In the genomic region with DNA sequence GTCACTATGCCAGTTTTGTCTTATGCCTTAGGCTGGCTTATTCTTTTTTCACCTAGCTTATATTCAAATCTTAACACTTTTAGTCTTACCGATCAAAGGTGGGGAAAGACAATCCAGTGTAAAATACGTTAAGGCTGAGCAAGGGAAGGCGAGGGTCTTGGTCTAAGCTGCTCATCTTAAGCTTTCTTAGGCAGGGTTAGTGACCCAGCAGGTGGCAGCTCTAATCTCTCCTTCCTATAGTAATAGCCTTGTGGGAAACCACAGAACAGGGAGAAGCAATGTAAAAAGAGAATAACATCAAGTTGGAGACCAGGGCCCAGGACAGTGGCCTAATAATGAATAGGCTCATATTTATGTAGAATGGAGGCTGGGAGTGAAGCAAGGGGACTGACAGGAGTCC, we compare ENCODE assay signal across 17 cellular contexts. TPM values are rescaled to one million over a fixed set of nuclear protein-coding genes. Genes with fewer than 3 reads are reported as not detected.
A peak's percentile ranks its signal among the peaks of the same experiment; 100 is the strongest.
DNase-seq lines count a peak whose midpoint lies in the region; ATAC-seq, FAIRE-seq and TF ChIP-seq lines count a peak whose summit lies in the region.
"Had no signal": no experiment of that assay in that cellular context is flagged by ENCODE, and none has a peak within 500 bp of the region (broad histone marks: within the 10 kb centered on the region; RNA-seq: fewer than 3 reads in every experiment).

No MANE protein-coding gene starts in this region.

- peak overlapping the region in 4 of 7 donors; percentile 36 to 57 (median 44) for H3K27ac Mint-ChIP-seq in CD4-positive, alpha-beta memory T cell
- H3K27ac Mint-ChIP-seq: HFFc6 had no signal

- H3K27me3 Mint-ChIP-seq in CD4-positive, alpha-beta memory T cell = no peaks in the 10 kb centered on the region

- H3K9ac ChIP-seq in PC-3 (ENCODE audit: low read length) = no peak overlapping the region

- no peaks in the 10 kb centered on the region for H3K9me2 ChIP-seq in PC-3 (replicated peaks; ENCODE audit: low read length)

- no peak for TF ChIP-seq POLR2A in ovary (IDR thresholded peaks at IDR 0.05)

- H3K4me3 ChIP-seq in CD4-positive, alpha-beta memory T cell (ENCODE audit: low read length in 2 of 2) = no peak overlapping the region
- H3K4me3 ChIP-seq in PC-3 (ENCODE audit: low read length) (no peak overlapping the region), ovary (no peak overlapping the region)

- H4K20me1 ChIP-seq in PC-3 (ENCODE audit: low read length) = no peaks in the 10 kb centered on the region

- H2AFZ ChIP-seq in PC-3 (ENCODE audit: low read length) = no peak overlapping the region

- H3K4me2 ChIP-seq in PC-3 (ENCODE audit: low read length) = no peak overlapping the region

- ATAC-seq in PC-3 = 0 out of 2 replicates have a peak, but pooled peaks have one; percentile 11
- ATAC-seq in GM18517 (IDR thresholded peaks at IDR 0.05; ENCODE audit: unreplicated experiment) = no peak
- ATAC-seq in HG03432 (IDR thresholded peaks at IDR 0.05; ENCODE audit: unreplicated experiment) = no peak

- no peak overlapping the region for H3K27ac ChIP-seq in CD4-positive, alpha-beta memory T cell (ENCODE audit: low read depth, low read length)
- no peak overlapping the region for H3K27ac ChIP-seq in PC-3 (ENCODE audit: low read length)
- H3K27ac ChIP-seq in ovary = no peak overlapping the region
- H3K27ac ChIP-seq: HL-60 had no signal

- H3K4me3 Mint-ChIP-seq in CD4-positive, alpha-beta memory T cell = no peak overlapping the region
- H3K4me3 Mint-ChIP-seq: HFFc6 had no signal

- peaks cover 4 to 12% (median 10%) of the 10 kb centered on the region in 4 donors for H3K4me1 Mint-ChIP-seq in CD4-positive, alpha-beta memory T cell

- WGBS in ovary, 3 donors = 88 to 92% (median 90%) methylated on average over 3 of the region's 3 CpGs

- no TSS peak for BruUV-seq in PC-3 (replicated peaks; lab: Mats Ljungman, UMichigan)

- DNase-seq in CD4-positive, alpha-beta memory T cell = no peak
- DNase-seq in D721Med (ENCODE audit: insufficient read length, low spot score) (peak; percentile 17), PC-3 (no peak), iPS-NIHi11 (ENCODE audit: low spot score) (peak; percentile 14), ovary (no peak)
- no peak for DNase-seq in activated effector memory CD4-positive, alpha-beta T cell treated with anti-CD3 and anti-CD28 coated beads, Interleukin-2, amount 50 U/mL, for 16 hours
- DNase-seq: C1 segment of cervical spinal cord, HFFc6, KG1, NCI-H1092, NCI-H1694, NCI-H446, NCI-H748 treated with DMSO at 0.1 percent for 48 hours, SIG-M5 had no signal

- no peaks in the 10 kb centered on the region for H3K27me3 ChIP-seq in CD4-positive, alpha-beta memory T cell (ENCODE audit: insufficient read depth, low read length)
- H3K27me3 ChIP-seq in PC-3 (ENCODE audit: low read length) (no peaks in the 10 kb centered on the region), ovary (no peaks in the 10 kb centered on the region)

- H3K79me2 ChIP-seq in PC-3 (ENCODE audit: low read length) = no peaks in the 10 kb centered on the region

- no peaks in the 10 kb centered on the region for H3K9me3 ChIP-seq in CD4-positive, alpha-beta memory T cell (ENCODE audit: control insufficient read depth in 1 of 2, low read length in 2 of 2)
- H3K9me3 ChIP-seq in PC-3 (ENCODE audit: low read length) = no peaks in the 10 kb centered on the region
- no peaks in the 10 kb centered on the region for H3K9me3 ChIP-seq in ovary

- H3K4me1 ChIP-seq in CD4-positive, alpha-beta memory T cell (ENCODE audit: insufficient read depth, low read length) = peaks cover 3% of the 10 kb centered on the region
- peaks cover 15% of the 10 kb centered on the region for H3K4me1 ChIP-seq in PC-3 (ENCODE audit: insufficient read depth, low read length)
- H3K4me1 ChIP-seq in ovary (ENCODE audit: insufficient read depth) = no peaks in the 10 kb centered on the region

- H3F3A ChIP-seq in PC-3 (ENCODE audit: low read length, unreplicated experiment) = peaks cover 4% of the 10 kb centered on the region

- peaks cover 37% of the 10 kb centered on the region for H3K36me3 ChIP-seq in CD4-positive, alpha-beta memory T cell (ENCODE audit: insufficient read depth, low read length)
- H3K36me3 ChIP-seq in PC-3 (ENCODE audit: low read depth, low read length) (peaks cover 7% of the 10 kb centered on the region; the same call in 1 of the 2 replicates), ovary (no peaks in the 10 kb centered on the region)

- intact Hi-C loops in CD4-positive, alpha-beta memory T cell (cut with micrococcal nuclease) = loop anchor here (1.0 to 5.0 kb wide), 5 partner anchors 139 to 811 kb away; no protein-coding TSS in a partner anchor
- intact Hi-C loops in PC-3 (cut with micrococcal nuclease) (loop anchor here (1.0 kb wide), 1 partner anchor 208 kb away; no protein-coding TSS in a partner anchor), ovary (cut with DNase I) (loop anchor here in 1 of 4 donors (10.0 kb wide), 1 partner anchor 136 kb away; no protein-coding TSS in a partner anchor)

- peak; percentile 94 for FAIRE-seq in D721Med (lab: Jason Lieb, UNC)

- H3K9me3 Mint-ChIP-seq in CD4-positive, alpha-beta memory T cell = no peaks in the 10 kb centered on the region
- H3K9me3 Mint-ChIP-seq: HFFc6 had no signal

- no peak for TF ChIP-seq CTCF in D721Med (IDR thresholded peaks at IDR 0.05; ENCODE audit: insufficient read depth, missing control alignments)
- TF ChIP-seq CTCF in PC-3 (conservative IDR thresholded peaks at IDR 0.05; ENCODE audit: low read depth, low read length) = no peak
- TF ChIP-seq CTCF in ovary (IDR thresholded peaks at IDR 0.05) = no peak

- TF ChIP-seq EP300 in ovary (IDR thresholded peaks at IDR 0.05) = no peak

- POLR2A ChIA-PET in CD4-positive, alpha-beta memory T cell (lab: Charles Lee; ENCODE audit: partially characterized antibody) = no interaction called here
- POLR2A ChIA-PET in PC-3 (lab: Charles Lee; ENCODE audit: unreplicated experiment) = no interaction called here

- H3K36me3 Mint-ChIP-seq in CD4-positive, alpha-beta memory T cell = peaks cover 43 to 63% of the 10 kb centered on the region in 2 donors

- CTCF ChIA-PET in CD4-positive, alpha-beta memory T cell (lab: Charles Lee; ENCODE audit: partially characterized antibody) = interaction anchor here (0.7 to 1.9 kb wide), 9 partner anchors 9 to 810 kb away, joined by 3 to 5 read pairs (median 4); no protein-coding TSS in a partner anchor
- CTCF ChIA-PET in PC-3 (lab: Charles Lee) = interaction anchor here (0.6 kb wide), 1 partner anchor 23 kb away, joined by 3 read pairs; no protein-coding TSS in a partner anchor

RNA-seq across cellular contexts. Expression of gene COG3, which starts 45.9 kb away (rescaled TPM):
- 10 to 100 TPM; 51.1 to 59.8 TPM for total RNA-seq in CD4-positive, alpha-beta memory T cell
- 10 to 100 TPM; 28.8 to 29.5 TPM for polyA plus RNA-seq in CD4-positive, alpha-beta memory T cell
- total RNA-seq in PC-3 (2014; rRNA removed) = 28.8 and 30.8 TPM in 2 replicates
- 10 to 100 TPM; 23.9 to 37.3 (median 29.4) TPM for total RNA-seq in ovary
- polyA plus RNA-seq in ovary = 10 to 100 TPM; 17.1 to 18.6 TPM

Comparison
In these comparisons a context has a peak if more than half of its experiments do, and no peak if none do; other contexts are left out.
1. DNase-seq: peak in D721Med (single experiment) and iPS-NIHi11 (single experiment); none in CD4-positive, alpha-beta memory T cell (0 of 5), PC-3 (single experiment), activated effector memory CD4-positive, alpha-beta T cell treated with anti-CD3 and anti-CD28 coated beads, Interleukin-2, amount 50 U/mL, for 16 hours (single experiment) and ovary (0 of 5).